17 cellular contexts compared by ENCODE assay signal in the genomic region with DNA sequence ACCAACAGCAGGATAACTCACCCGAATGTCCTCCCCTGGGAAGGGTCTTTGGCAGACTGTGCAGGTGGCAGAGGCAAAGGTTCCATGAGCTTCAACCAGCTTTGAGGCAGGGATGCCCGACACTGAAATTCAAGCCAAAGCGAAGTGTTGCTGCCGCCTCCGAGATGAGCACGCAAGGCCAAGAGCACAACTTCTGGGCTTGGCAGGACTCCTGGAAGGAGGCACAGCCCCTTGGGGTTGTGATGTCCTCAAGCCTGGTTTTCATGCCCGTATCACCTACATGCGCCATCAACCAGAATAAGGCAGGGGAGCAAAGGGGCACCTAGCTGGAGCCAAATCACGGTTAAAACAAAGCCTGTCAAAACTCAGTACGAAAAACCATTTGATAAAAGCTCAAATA. TPM values are rescaled to one million over a fixed set of nuclear protein-coding genes. Genes with fewer than 3 reads are reported as not detected.
DNase-seq lines count a peak whose midpoint lies in the region; FAIRE-seq and TF ChIP-seq lines count a peak whose summit lies in the region.
"Had no signal": no experiment of that assay in that cellular context is flagged by ENCODE, and none has a peak within 500 bp of the region (broad histone marks: within the 10 kb centered on the region; RNA-seq: fewer than 3 reads in every experiment).

No MANE protein-coding gene starts in this region.

- FAIRE-seq in HTR-8/SVneo (lab: Jason Lieb, UNC): no peak
- FAIRE-seq: A549 had no signal

- intact Hi-C loops in activated CD4-positive, alpha-beta memory T cell treated with anti-CD3 and anti-CD28 coated beads for 36 hours (cut with micrococcal nuclease): no loop called here

- POLR2A ChIA-PET in activated CD4-positive, alpha-beta memory T cell treated with anti-CD3 and anti-CD28 coated beads for 36 hours (lab: Charles Lee): no interaction called here
- POLR2A ChIA-PET in activated CD4-positive, alpha-beta memory T cell treated with anti-CD3 and anti-CD28 coated beads, Interleukin-2, amount 10 ng/mL, durations not matched to agents 7 days and 5 days (lab: Charles Lee): interaction anchor here (1.5 kb wide), 1 partner anchor 15 kb away, joined by 4 read pairs; no protein-coding TSS in a partner anchor

- no peak for TF ChIP-seq CTCF in neural crest cell (conservative IDR thresholded peaks at IDR 0.05)

- DNase-seq in activated CD4-positive, alpha-beta memory T cell treated with anti-CD3 and anti-CD28 coated beads for 36 hours: peak; percentile 2
- no peak for DNase-seq in activated CD4-positive, alpha-beta memory T cell treated with anti-CD3 and anti-CD28 coated beads, Interleukin-2, amount 10 ng/mL, durations not matched to agents 7 days and 5 days
- DNase-seq in activated naive CD8-positive, alpha-beta T cell treated with anti-CD3 and anti-CD28 coated beads for 36 hours: no peak
- no peak for DNase-seq in neural crest cell (ENCODE audit: low read depth, low spot score)
- DNase-seq in HTR-8/SVneo (ENCODE audit: insufficient read length, low spot score): no peak
- DNase-seq in DMS153 treated with DMSO at 0.1 percent for 48 hours (lab: John Stamatoyannopoulos, UW; ENCODE audit: unreplicated experiment): no peak
- DNase-seq: AML-193; CD4-positive, alpha-beta T cell; DMS153; DMS79 treated with DMSO at 0.1 percent for 48 hours; GF-D8; GOT3; H7; HFFc6 had no signal

- no peaks in the 10 kb centered on the region for H3K9me3 Mint-ChIP-seq in activated CD4-positive, alpha-beta memory T cell treated with anti-CD3 and anti-CD28 coated beads for 36 hours
- no peaks in the 10 kb centered on the region for H3K9me3 Mint-ChIP-seq in activated CD4-positive, alpha-beta memory T cell treated with anti-CD3 and anti-CD28 coated beads, Interleukin-2, amount 10 ng/mL, durations not matched to agents 7 days and 5 days
- H3K9me3 Mint-ChIP-seq in activated naive CD8-positive, alpha-beta T cell (ENCODE audit: low read depth): no peaks in the 10 kb centered on the region
- no peaks in the 10 kb centered on the region for H3K9me3 Mint-ChIP-seq in activated naive CD8-positive, alpha-beta T cell treated with anti-CD3 and anti-CD28 coated beads for 36 hours
- no peaks in the 10 kb centered on the region for H3K9me3 Mint-ChIP-seq in neural crest cell
- H3K9me3 Mint-ChIP-seq: CD4-positive, alpha-beta T cell; HFFc6 had no signal

- CTCF ChIA-PET in activated CD4-positive, alpha-beta memory T cell treated with anti-CD3 and anti-CD28 coated beads for 36 hours (lab: Charles Lee): no interaction called here
- CTCF ChIA-PET in activated CD4-positive, alpha-beta memory T cell treated with anti-CD3 and anti-CD28 coated beads, Interleukin-2, amount 10 ng/mL, durations not matched to agents 7 days and 5 days (lab: Charles Lee): interaction anchor here (1.5 kb wide), 1 partner anchor 20 kb away, joined by 4 read pairs; no protein-coding TSS in a partner anchor

- H3K4me1 Mint-ChIP-seq in activated CD4-positive, alpha-beta memory T cell treated with anti-CD3 and anti-CD28 coated beads for 36 hours (ENCODE audit: low read depth): peaks cover 16% of the 10 kb centered on the region
- H3K4me1 Mint-ChIP-seq in activated CD4-positive, alpha-beta memory T cell treated with anti-CD3 and anti-CD28 coated beads, Interleukin-2, amount 10 ng/mL, durations not matched to agents 7 days and 5 days: peaks cover 9% of the 10 kb centered on the region
- H3K4me1 Mint-ChIP-seq in activated naive CD8-positive, alpha-beta T cell (ENCODE audit: low read depth): peaks cover 28% of the 10 kb centered on the region
- H3K4me1 Mint-ChIP-seq in activated naive CD8-positive, alpha-beta T cell treated with anti-CD3 and anti-CD28 coated beads for 36 hours: peaks cover 33% of the 10 kb centered on the region
- H3K4me1 Mint-ChIP-seq in neural crest cell: peaks cover 4% of the 10 kb centered on the region

- H3K27ac Mint-ChIP-seq in activated CD4-positive, alpha-beta memory T cell treated with anti-CD3 and anti-CD28 coated beads for 36 hours: no peak overlapping the region
- no peak overlapping the region for H3K27ac Mint-ChIP-seq in activated CD4-positive, alpha-beta memory T cell treated with anti-CD3 and anti-CD28 coated beads, Interleukin-2, amount 10 ng/mL, durations not matched to agents 7 days and 5 days
- H3K27ac Mint-ChIP-seq in activated naive CD8-positive, alpha-beta T cell: peak overlapping the region; percentile 46
- no peak overlapping the region for H3K27ac Mint-ChIP-seq in activated naive CD8-positive, alpha-beta T cell treated with anti-CD3 and anti-CD28 coated beads for 36 hours
- peak overlapping the region; percentile 52 for H3K27ac Mint-ChIP-seq in neural crest cell (ENCODE audit: unreplicated experiment)
- H3K27ac Mint-ChIP-seq: CD4-positive, alpha-beta T cell; HFFc6 had no signal

- peaks cover 3% of the 10 kb centered on the region for H3K36me3 Mint-ChIP-seq in activated CD4-positive, alpha-beta memory T cell treated with anti-CD3 and anti-CD28 coated beads for 36 hours
- H3K36me3 Mint-ChIP-seq in activated CD4-positive, alpha-beta memory T cell treated with anti-CD3 and anti-CD28 coated beads, Interleukin-2, amount 10 ng/mL, durations not matched to agents 7 days and 5 days (ENCODE audit: low read depth): peaks cover 5% of the 10 kb centered on the region
- no peaks in the 10 kb centered on the region for H3K36me3 Mint-ChIP-seq in activated naive CD8-positive, alpha-beta T cell
- H3K36me3 Mint-ChIP-seq in activated naive CD8-positive, alpha-beta T cell treated with anti-CD3 and anti-CD28 coated beads for 36 hours: peaks cover 4% of the 10 kb centered on the region
- no peaks in the 10 kb centered on the region for H3K36me3 Mint-ChIP-seq in neural crest cell (ENCODE audit: low read depth)

- no peaks in the 10 kb centered on the region for H3K27me3 Mint-ChIP-seq in activated CD4-positive, alpha-beta memory T cell treated with anti-CD3 and anti-CD28 coated beads for 36 hours
- H3K27me3 Mint-ChIP-seq in activated CD4-positive, alpha-beta memory T cell treated with anti-CD3 and anti-CD28 coated beads, Interleukin-2, amount 10 ng/mL, durations not matched to agents 7 days and 5 days: no peaks in the 10 kb centered on the region
- no peaks in the 10 kb centered on the region for H3K27me3 Mint-ChIP-seq in activated naive CD8-positive, alpha-beta T cell
- no peaks in the 10 kb centered on the region for H3K27me3 Mint-ChIP-seq in activated naive CD8-positive, alpha-beta T cell treated with anti-CD3 and anti-CD28 coated beads for 36 hours
- H3K27me3 Mint-ChIP-seq in neural crest cell (ENCODE audit: low read depth): no peaks in the 10 kb centered on the region
- H3K27me3 Mint-ChIP-seq: CD4-positive, alpha-beta T cell had no signal

- no peak overlapping the region for H3K4me3 Mint-ChIP-seq in activated CD4-positive, alpha-beta memory T cell treated with anti-CD3 and anti-CD28 coated beads for 36 hours
- H3K4me3 Mint-ChIP-seq in activated CD4-positive, alpha-beta memory T cell treated with anti-CD3 and anti-CD28 coated beads, Interleukin-2, amount 10 ng/mL, durations not matched to agents 7 days and 5 days: no peak overlapping the region
- no peak overlapping the region for H3K4me3 Mint-ChIP-seq in activated naive CD8-positive, alpha-beta T cell
- H3K4me3 Mint-ChIP-seq in activated naive CD8-positive, alpha-beta T cell treated with anti-CD3 and anti-CD28 coated beads for 36 hours: no peak overlapping the region
- H3K4me3 Mint-ChIP-seq in neural crest cell: no peak overlapping the region
- H3K4me3 Mint-ChIP-seq: CD4-positive, alpha-beta T cell; HFFc6 had no signal

RNA-seq across cellular contexts. Expression of gene SIRT3, which starts 5.7 kb away (rescaled TPM):
- total RNA-seq in activated CD4-positive, alpha-beta memory T cell treated with anti-CD3 and anti-CD28 coated beads for 36 hours: 10 to 100 TPM; 16.1 to 17.6 TPM
- total RNA-seq in activated CD4-positive, alpha-beta memory T cell treated with anti-CD3 and anti-CD28 coated beads, Interleukin-2, amount 10 ng/mL, durations not matched to agents 7 days and 5 days: 10 to 100 TPM; 11.6 to 16.3 TPM
- total RNA-seq in activated naive CD8-positive, alpha-beta T cell treated with anti-CD3 and anti-CD28 coated beads for 36 hours: 10 to 100 TPM; 18.6 to 20.5 TPM
- 23.3 and 24.0 TPM in 2 replicates for total RNA-seq in neural crest cell

RNA-seq across cellular contexts. Expression of gene PSMD13, which starts 6.3 kb away (rescaled TPM):
- 100 to 1,000 TPM; 210 to 214 TPM for total RNA-seq in activated CD4-positive, alpha-beta memory T cell treated with anti-CD3 and anti-CD28 coated beads for 36 hours
- 100 to 1,000 TPM; 156 to 160 TPM for total RNA-seq in activated CD4-positive, alpha-beta memory T cell treated with anti-CD3 and anti-CD28 coated beads, Interleukin-2, amount 10 ng/mL, durations not matched to agents 7 days and 5 days
- 100 to 1,000 TPM; 235 to 239 TPM for total RNA-seq in activated naive CD8-positive, alpha-beta T cell treated with anti-CD3 and anti-CD28 coated beads for 36 hours
- 136 and 146 TPM in 2 replicates for total RNA-seq in neural crest cell

RNA-seq across cellular contexts. Expression of gene RIC8A, which starts 22.9 kb away (rescaled TPM):
- total RNA-seq in activated CD4-positive, alpha-beta memory T cell treated with anti-CD3 and anti-CD28 coated beads for 36 hours: 100 to 1,000 TPM; 100 to 104 TPM
- total RNA-seq in activated CD4-positive, alpha-beta memory T cell treated with anti-CD3 and anti-CD28 coated beads, Interleukin-2, amount 10 ng/mL, durations not matched to agents 7 days and 5 days: 100 to 1,000 TPM in 1 of 2 experiments, 10 to 100 TPM in 1; 98.7 to 103 TPM
- 100 to 1,000 TPM; 105 to 111 TPM for total RNA-seq in activated naive CD8-positive, alpha-beta T cell treated with anti-CD3 and anti-CD28 coated beads for 36 hours
- 115 and 122 TPM in 2 replicates for total RNA-seq in neural crest cell

RNA-seq across cellular contexts. Expression of gene BET1L, which starts 23.2 kb away (rescaled TPM):
- 10 to 100 TPM; 51.0 to 53.2 TPM for total RNA-seq in activated CD4-positive, alpha-beta memory T cell treated with anti-CD3 and anti-CD28 coated beads for 36 hours
- 10 to 100 TPM; 39.3 to 44.5 TPM for total RNA-seq in activated CD4-positive, alpha-beta memory T cell treated with anti-CD3 and anti-CD28 coated beads, Interleukin-2, amount 10 ng/mL, durations not matched to agents 7 days and 5 days
- 10 to 100 TPM; 44.0 to 45.5 TPM for total RNA-seq in activated naive CD8-positive, alpha-beta T cell treated with anti-CD3 and anti-CD28 coated beads for 36 hours
- total RNA-seq in neural crest cell: 41.3 and 44.3 TPM in 2 replicates

RNA-seq across cellular contexts. Expression of gene SCGB1C1, which starts 37.6 kb away (rescaled TPM):
- total RNA-seq in activated CD4-positive, alpha-beta memory T cell treated with anti-CD3 and anti-CD28 coated beads for 36 hours: not detected
- total RNA-seq in activated CD4-positive, alpha-beta memory T cell treated with anti-CD3 and anti-CD28 coated beads, Interleukin-2, amount 10 ng/mL, durations not matched to agents 7 days and 5 days: not detected
- total RNA-seq in activated naive CD8-positive, alpha-beta T cell treated with anti-CD3 and anti-CD28 coated beads for 36 hours: not detected
- not detected in 2 replicates for total RNA-seq in neural crest cell
- total RNA-seq: CD4-positive, alpha-beta T cell; H7; HFFc6; HT1080 had no signal

Comparison
In these comparisons a context has a peak if more than half of its experiments do, and no peak if none do; other contexts are left out.
1. H3K27ac Mint-ChIP-seq: peak in activated naive CD8-positive, alpha-beta T cell (single experiment) and neural crest cell (single experiment); none in activated CD4-positive, alpha-beta memory T cell treated with anti-CD3 and anti-CD28 coated beads for 36 hours (single experiment), activated CD4-positive, alpha-beta memory T cell treated with anti-CD3 and anti-CD28 coated beads, Interleukin-2, amount 10 ng/mL, durations not matched to agents 7 days and 5 days (single experiment) and activated naive CD8-positive, alpha-beta T cell treated with anti-CD3 and anti-CD28 coated beads for 36 hours (single experiment).